Comparison of ENCODE assay signal across 8 cellular contexts in the genomic region with DNA sequence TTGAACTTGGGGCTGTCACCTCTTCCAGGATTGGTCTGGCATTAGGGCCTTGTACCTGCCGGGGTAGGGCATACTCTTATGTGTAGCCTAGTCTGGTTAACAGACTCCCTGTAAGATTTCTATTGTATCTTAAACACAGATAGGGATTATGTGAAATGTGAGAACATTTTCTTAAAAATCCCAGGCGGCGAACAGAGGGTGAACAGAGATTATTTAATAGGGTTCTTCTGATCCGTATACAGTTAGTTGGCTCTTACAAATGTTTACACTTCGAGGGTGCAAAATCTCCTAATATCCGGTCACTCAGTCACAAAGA. TPM values are rescaled to one million over a fixed set of nuclear protein-coding genes. Genes with fewer than 3 reads are reported as not detected.
DNase-seq lines count a peak whose midpoint lies in the region; ATAC-seq and TF ChIP-seq lines count a peak whose summit lies in the region.

No MANE protein-coding gene starts in this region.

- H3K4me3 ChIP-seq in tibial artery, result peak overlapping the region; percentile 66

- ATAC-seq in HG03103 (IDR thresholded peaks at IDR 0.05; ENCODE audit: low read depth, unreplicated experiment) (peak; percentile 28), left lobe of liver (peak; percentile 83)
- peak; percentile 58 for ATAC-seq in activated naive CD8-positive, alpha-beta T cell treated with anti-CD3 and anti-CD28 coated beads, Interleukin-2, amount 50 U/mL, for 24 hours

- H3K9me3 ChIP-seq in tibial artery, result no peaks in the 10 kb centered on the region

- H3K27ac Mint-ChIP-seq in activated T-cell treated with anti-CD3 and anti-CD28 coated beads, Interleukin-2, amount 50 U/mL, for 24 hours, result peak overlapping the region; percentile 96
- H3K27ac Mint-ChIP-seq in activated naive CD8-positive, alpha-beta T cell treated with anti-CD3 and anti-CD28 coated beads, Interleukin-2, amount 50 U/mL, for 24 hours, result peak overlapping the region; percentile 82

- H3K4me3 Mint-ChIP-seq in activated T-cell treated with anti-CD3 and anti-CD28 coated beads, Interleukin-2, amount 50 U/mL, for 24 hours, result peak overlapping the region; percentile 92
- peak overlapping the region; percentile 90 for H3K4me3 Mint-ChIP-seq in activated naive CD8-positive, alpha-beta T cell treated with anti-CD3 and anti-CD28 coated beads, Interleukin-2, amount 50 U/mL, for 24 hours

- no peaks in the 10 kb centered on the region for H3K9me3 Mint-ChIP-seq in activated T-cell treated with anti-CD3 and anti-CD28 coated beads, Interleukin-2, amount 50 U/mL, for 24 hours
- H3K9me3 Mint-ChIP-seq in activated naive CD8-positive, alpha-beta T cell treated with anti-CD3 and anti-CD28 coated beads, Interleukin-2, amount 50 U/mL, for 24 hours, result no peaks in the 10 kb centered on the region

- H3K4me1 ChIP-seq in tibial artery, result peaks cover 0 to 71% (median 17%) of the 10 kb centered on the region in 4 donors

- no peaks in the 10 kb centered on the region for H3K27me3 ChIP-seq in tibial artery

- no peaks in the 10 kb centered on the region for H3K36me3 ChIP-seq in tibial artery

- DNase-seq in activated T-cell treated with anti-CD3 and anti-CD28 coated beads, Interleukin-2, amount 50 U/mL, for 24 hours, result no peak
- no peak for DNase-seq in activated T-cell treated with anti-CD3 and anti-CD28 coated beads, Interleukin-2, amount 50 U/mL, for 1 hour
- DNase-seq in activated naive CD8-positive, alpha-beta T cell treated with anti-CD3 and anti-CD28 coated beads, Interleukin-2, amount 50 U/mL, for 24 hours, result no peak
- DNase-seq in left lobe of liver (ENCODE audit: low spot score), result no peak
- no peak for DNase-seq in tibial artery
- DNase-seq in SIG-M5 (lab: John Stamatoyannopoulos, UW), result no peak
- DNase-seq in NCI-H526 (lab: John Stamatoyannopoulos, UW), result no peak

- H3K4me1 Mint-ChIP-seq in activated T-cell treated with anti-CD3 and anti-CD28 coated beads, Interleukin-2, amount 50 U/mL, for 24 hours (ENCODE audit: low read depth), result peaks cover 45% of the 10 kb centered on the region
- peaks cover 38% of the 10 kb centered on the region for H3K4me1 Mint-ChIP-seq in activated naive CD8-positive, alpha-beta T cell treated with anti-CD3 and anti-CD28 coated beads, Interleukin-2, amount 50 U/mL, for 24 hours

- intact Hi-C loops in tibial artery (cut with DNase I; ENCODE audit: low total_unique reads), result loop anchor here (10.0 kb wide), 1 partner anchor 329 kb away; no protein-coding TSS in a partner anchor

- H3K36me3 Mint-ChIP-seq in activated T-cell treated with anti-CD3 and anti-CD28 coated beads, Interleukin-2, amount 50 U/mL, for 24 hours (ENCODE audit: low read depth), result peaks cover 12% of the 10 kb centered on the region
- no peaks in the 10 kb centered on the region for H3K36me3 Mint-ChIP-seq in activated naive CD8-positive, alpha-beta T cell treated with anti-CD3 and anti-CD28 coated beads, Interleukin-2, amount 50 U/mL, for 24 hours (ENCODE audit: low read depth)

- peak overlapping the region; percentile 84 to 87 for H3K27ac ChIP-seq in tibial artery

- no peak for TF ChIP-seq CTCF in tibial artery (IDR thresholded peaks at IDR 0.05)

- H3K27me3 Mint-ChIP-seq in activated T-cell treated with anti-CD3 and anti-CD28 coated beads, Interleukin-2, amount 50 U/mL, for 24 hours, result no peaks in the 10 kb centered on the region
- H3K27me3 Mint-ChIP-seq in activated naive CD8-positive, alpha-beta T cell treated with anti-CD3 and anti-CD28 coated beads, Interleukin-2, amount 50 U/mL, for 24 hours, result no peaks in the 10 kb centered on the region

RNA-seq across cellular contexts. Expression of gene PLCL2, which starts 0.8 kb away (rescaled TPM):
- 5.6 TPM for total RNA-seq in left lobe of liver

Comparison
In these comparisons a context has a peak if more than half of its experiments do, and no peak if none do; other contexts are left out.
1. ATAC-seq: peak in every context shown above with its lines; median percentile 83 in left lobe of liver; 58 in activated naive CD8-positive, alpha-beta T cell treated with anti-CD3 and anti-CD28 coated beads, Interleukin-2, amount 50 U/mL, for 24 hours; 28 in HG03103.